In the genomic region with DNA sequence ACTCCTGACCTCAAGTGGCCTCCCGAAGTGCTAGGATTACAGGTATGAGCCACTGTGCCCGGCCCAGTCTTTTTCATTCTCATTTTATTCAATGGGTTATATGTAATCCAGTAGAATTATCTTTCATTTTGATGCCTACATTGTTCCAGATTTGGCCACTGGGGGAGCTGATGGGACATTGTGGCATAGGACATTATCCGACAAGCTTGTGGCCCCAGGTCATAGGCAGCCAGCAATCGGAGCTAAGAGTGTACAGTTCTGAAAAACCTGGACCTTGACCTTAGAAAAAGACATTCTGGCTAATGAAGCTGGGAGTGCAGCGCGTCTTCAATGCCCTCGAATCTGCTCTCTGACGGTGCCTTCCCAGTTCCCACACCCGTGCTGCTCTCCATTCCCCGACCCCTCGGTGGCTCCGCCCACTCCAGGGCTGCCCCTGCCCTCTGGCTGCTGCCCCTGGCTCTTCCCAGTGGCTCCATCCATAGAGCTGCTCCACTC, we compare ENCODE assay signal across 8 cellular contexts.
DNase-seq lines count a peak whose midpoint lies in the region; ATAC-seq and TF ChIP-seq lines count a peak whose summit lies in the region.

No MANE protein-coding gene starts in this region.

- DNase-seq in AG04450 (ENCODE audit: low read depth, low spot score) = no peak
- DNase-seq in HT1080 (ENCODE audit: low read depth) = peak; percentile 45
- DNase-seq in dorsolateral prefrontal cortex = peak in 4 of 10 donors; percentile 11 to 66 (median 51)
- peak; percentile 46 for DNase-seq in myocyte (ENCODE audit: low read depth)

- no peak overlapping the region for H3K9ac ChIP-seq in SU-DHL-6 (ENCODE audit: low read length)

- H3F3A ChIP-seq in SU-DHL-6 (ENCODE audit: insufficient read depth) = no peaks in the 10 kb centered on the region

- H3K36me3 ChIP-seq in SU-DHL-6 (ENCODE audit: low read length) = no peaks in the 10 kb centered on the region

- no peaks in the 10 kb centered on the region for H4K20me1 ChIP-seq in SU-DHL-6 (ENCODE audit: low read depth, low read length)

- H3K9me3 ChIP-seq in AG04450 (ENCODE audit: control insufficient read depth, insufficient read depth, low read length) = peaks cover 8% of the 10 kb centered on the region; the same call in 1 of the 2 replicates
- H3K9me3 ChIP-seq in SU-DHL-6 (ENCODE audit: insufficient read depth, low read length) = no peaks in the 10 kb centered on the region

- no peak overlapping the region for H3K4me2 ChIP-seq in SU-DHL-6 (ENCODE audit: low read depth, low read length, poor library complexity, severe bottlenecking)

- H3K79me2 ChIP-seq in SU-DHL-6 (ENCODE audit: insufficient read depth, low read length) = no peaks in the 10 kb centered on the region

- intact Hi-C loops in dorsolateral prefrontal cortex (cut with DNase I) = loop anchor here in 1 of 2 donors (5.0 kb wide), 1 partner anchor 33 kb away; no protein-coding TSS in a partner anchor

- no peak overlapping the region for H3K4me3 ChIP-seq in AG04450 (ENCODE audit: low read depth, low read length)
- no peak overlapping the region for H3K4me3 ChIP-seq in GM12875 (ENCODE audit: low read depth, low read length)
- H3K4me3 ChIP-seq in SU-DHL-6 (ENCODE audit: insufficient read depth, low read length, poor library complexity, severe bottlenecking) = no peak overlapping the region
- H3K4me3 ChIP-seq in dorsolateral prefrontal cortex = peak overlapping the region in 1 of 59 donors; percentile 31

- TF ChIP-seq CTCF in AG04450 (IDR thresholded peaks at IDR 0.05; ENCODE audit: low read depth, low read length) = peak; percentile 65
- peak; percentile 63 for TF ChIP-seq CTCF in GM12875 (IDR thresholded peaks at IDR 0.05; ENCODE audit: borderline replicate concordance, insufficient read depth, low read depth, low read length)
- peak; percentile 25 for TF ChIP-seq CTCF in SU-DHL-6 (IDR thresholded peaks at IDR 0.05; ENCODE audit: insufficient read depth, low read length, poor library complexity, severe bottlenecking)
- peak; percentile 41 to 74 (median 62) for TF ChIP-seq CTCF in dorsolateral prefrontal cortex (IDR thresholded peaks at IDR 0.05 in 54 of 56, conservative IDR thresholded peaks at IDR 0.05 in 2 of 56; ENCODE audit: low read depth in 1 of 56, partially characterized antibody in 56 of 56)

- no peak overlapping the region for H2AFZ ChIP-seq in SU-DHL-6 (ENCODE audit: low read depth, low read length, severe bottlenecking)

- H3K27ac ChIP-seq in AG04450 (ENCODE audit: low read depth, low read length) (no peak overlapping the region), SU-DHL-6 (ENCODE audit: low read depth, low read length) (no peak overlapping the region), dorsolateral prefrontal cortex (no peak overlapping the region)

- POLR2A ChIA-PET in AG04450 (lab: Yijun Ruan, JAX) = no interaction called here

- CTCF ChIA-PET in AG04450 (lab: Charles Lee) = interaction anchor here (0.6 to 1.3 kb wide), 4 partner anchors 12 to 85 kb away, joined by 3 to 4 read pairs (median 3); no protein-coding TSS in a partner anchor

- H3K9me2 ChIP-seq in SU-DHL-6 (replicated peaks; ENCODE audit: insufficient read depth, low read length) = no peaks in the 10 kb centered on the region

- ATAC-seq in HG03378 (IDR thresholded peaks at IDR 0.05; ENCODE audit: unreplicated experiment) (no peak), GM21515 (IDR thresholded peaks at IDR 0.05; ENCODE audit: unreplicated experiment) (no peak)

- H3K27me3 ChIP-seq in AG04450 (ENCODE audit: control insufficient read depth, insufficient read depth, low read length) (no peaks in the 10 kb centered on the region), SU-DHL-6 (ENCODE audit: low read length) (no peaks in the 10 kb centered on the region), dorsolateral prefrontal cortex (peaks cover 0 to 72% (median 4%) of the 10 kb centered on the region in 45 donors)
